In genomic region chr12:42216737-42217136, GRCh38 we compare ENCODE assay signal across 17 cellular contexts.
"Had no signal": no experiment of that assay in that cellular context is flagged by ENCODE, and none has a peak within 500 bp of the region (broad histone marks: within the 10 kb centered on the region; RNA-seq: fewer than 3 reads in every experiment).

No MANE protein-coding gene starts in this region.

- H3K4me3 Mint-ChIP-seq: activated CD8-positive, alpha-beta memory T cell treated with anti-CD3 and anti-CD28 coated beads, Interleukin-2, amount 10 ng/mL, durations not matched to agents 7 days and 5 days; activated T-cell treated with anti-CD3 and anti-CD28 coated beads, Interleukin-2, amount 50 U/mL, for 4 hours had no signal

- DNase-seq: activated CD4-positive, alpha-beta T cell treated with anti-CD3 and anti-CD28 coated beads, Interleukin-2, amount 50 U/mL, for 48 hours; activated CD8-positive, alpha-beta memory T cell treated with anti-CD3 and anti-CD28 coated beads, Interleukin-2, amount 10 ng/mL, durations not matched to agents 7 days and 5 days; activated gamma-delta T cell treated with Interleukin-2 at 50 U/mL for 16 hours; activated T-cell treated with anti-CD3 and anti-CD28 coated beads, Interleukin-2, amount 50 U/mL, for 4 hours; aorta; colonic mucosa; effector CD4-positive, alpha-beta T cell; foreskin melanocyte; head of caudate nucleus; islet precursor cell; stimulated activated CD4-positive, alpha-beta T cell treated with anti-CD3 and anti-CD28 coated beads, Interleukin-4, amount 100 ng/mL, for 4 hours had no signal

- H3K4me3 ChIP-seq: breast epithelium, colonic mucosa, skin epidermis, tibial nerve, vagina had no signal

- H3K9me3 Mint-ChIP-seq: activated T-cell treated with anti-CD3 and anti-CD28 coated beads, Interleukin-2, amount 50 U/mL, for 4 hours had no signal

- H3K36me3 ChIP-seq: breast epithelium, colonic mucosa, neutrophil, tibial nerve, vagina had no signal

- ATAC-seq: activated CD4-positive, CD25-positive, alpha-beta regulatory T cell treated with anti-CD3 and anti-CD28 coated beads, Interleukin-2, amount 50 U/mL, for 24 hours; activated CD8-positive, alpha-beta memory T cell treated with anti-CD3 and anti-CD28 coated beads, Interleukin-2, amount 10 ng/mL, durations not matched to agents 7 days and 5 days; activated T-cell treated with anti-CD3 and anti-CD28 coated beads, Interleukin-2, amount 50 U/mL, for 4 hours had no signal

- H3K9me3 ChIP-seq: breast epithelium, colonic mucosa, neutrophil, tibial nerve, vagina had no signal

- H3K27ac ChIP-seq: breast epithelium, colonic mucosa, neutrophil, skin epidermis, tibial nerve, vagina had no signal

- H3K27me3 ChIP-seq: breast epithelium, colonic mucosa, neutrophil, tibial nerve, vagina had no signal

- H3K27ac Mint-ChIP-seq: activated CD8-positive, alpha-beta memory T cell treated with anti-CD3 and anti-CD28 coated beads, Interleukin-2, amount 10 ng/mL, durations not matched to agents 7 days and 5 days had no signal

- H3K27me3 Mint-ChIP-seq: activated CD8-positive, alpha-beta memory T cell treated with anti-CD3 and anti-CD28 coated beads, Interleukin-2, amount 10 ng/mL, durations not matched to agents 7 days and 5 days had no signal

- H3K4me1 ChIP-seq: breast epithelium, colonic mucosa had no signal
